Comparison of ENCODE assay signal across 13 cellular contexts in the genomic region with DNA sequence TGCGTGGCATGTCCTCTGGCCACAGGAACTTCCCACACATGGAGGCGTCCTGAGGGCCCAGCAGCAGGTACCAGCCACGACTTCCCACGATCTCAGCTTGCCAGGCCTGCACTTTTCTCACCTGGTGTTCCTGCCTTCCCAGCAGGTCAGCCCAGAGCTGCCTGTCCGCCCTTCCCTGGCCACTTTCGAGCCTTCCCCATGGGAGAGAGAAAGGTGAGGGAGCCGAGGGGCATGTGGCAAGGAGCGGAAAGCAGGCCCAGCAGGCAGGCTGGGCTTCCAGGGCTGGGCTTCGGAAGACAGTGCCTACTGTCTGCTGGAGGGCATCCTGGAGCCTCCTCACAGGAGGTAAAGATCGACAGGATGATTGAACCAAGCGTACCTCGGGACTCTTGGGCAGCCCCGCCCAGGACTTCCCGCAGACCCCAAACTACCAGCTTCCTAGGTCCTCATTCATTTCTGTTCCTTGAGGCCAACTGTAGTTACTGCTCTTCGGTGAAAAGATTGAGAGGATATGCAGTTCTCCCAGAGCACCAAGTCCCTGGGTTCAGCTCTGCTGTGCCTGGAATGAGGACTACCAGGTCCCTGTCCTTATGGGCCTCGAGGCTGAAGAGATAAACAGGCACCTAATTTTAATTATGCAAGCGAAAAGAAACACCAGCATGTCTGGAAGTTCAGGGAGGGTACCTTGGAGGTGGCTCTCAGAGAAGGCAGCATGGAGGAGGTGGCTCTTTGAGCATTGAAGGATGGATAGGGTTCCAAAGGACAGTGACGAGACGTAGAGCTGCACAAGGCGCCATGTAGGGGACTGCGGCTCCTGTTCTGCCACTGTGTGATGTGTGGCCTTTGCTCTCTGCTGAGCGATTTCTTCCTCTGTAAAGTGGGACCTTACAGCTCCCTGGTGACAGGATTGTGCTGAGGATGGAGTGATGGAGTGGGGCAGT.
DNase-seq lines count a peak whose midpoint lies in the region; ATAC-seq and TF ChIP-seq lines count a peak whose summit lies in the region.
"Had no signal": no experiment of that assay in that cellular context is flagged by ENCODE, and none has a peak within 500 bp of the region (broad histone marks: within the 10 kb centered on the region; RNA-seq: fewer than 3 reads in every experiment).

No MANE protein-coding gene starts in this region.

- intact Hi-C loops in activated CD4-positive, alpha-beta T cell treated with anti-CD3 and anti-CD28 coated beads for 36 hours (cut with DNase I, micrococcal nuclease): no loop called here
- intact Hi-C loops in mammary epithelial cell (cut with micrococcal nuclease): no loop called here
- intact Hi-C loops in tibial artery (cut with DNase I; ENCODE audit: low total_unique reads): loop anchor here (5.0 to 10.0 kb wide), 3 partner anchors 84 to 184 kb away; no protein-coding TSS in a partner anchor

- H3K4me1 ChIP-seq in mammary epithelial cell (ENCODE audit: insufficient read depth, low read length): peaks cover 50% of the 10 kb centered on the region
- H3K4me1 ChIP-seq in muscle layer of colon (ENCODE audit: insufficient read depth, low read length): peaks cover 92% of the 10 kb centered on the region
- peaks cover 15 to 100% (median 93%) of the 10 kb centered on the region in 4 donors for H3K4me1 ChIP-seq in tibial artery

- H3K9me3 ChIP-seq in mammary epithelial cell (replicated peaks; ENCODE audit: insufficient read depth, low read length) (no peaks in the 10 kb centered on the region), muscle layer of colon (ENCODE audit: low read length) (no peaks in the 10 kb centered on the region), tibial artery (no peaks in the 10 kb centered on the region)

- no peak overlapping the region for H3K4me2 ChIP-seq in mammary epithelial cell (ENCODE audit: insufficient read depth, low read depth, low read length)

- no peak overlapping the region for H3K4me3 Mint-ChIP-seq in activated CD4-positive, alpha-beta T cell treated with anti-CD3 and anti-CD28 coated beads, Interleukin-2, amount 10 ng/mL, durations not matched to agents 7 days and 5 days
- H3K4me3 Mint-ChIP-seq in activated CD4-positive, alpha-beta T cell treated with anti-CD3 and anti-CD28 coated beads for 36 hours: no peak overlapping the region
- H3K4me3 Mint-ChIP-seq: stimulated activated memory B cell treated with anti-CD40 and anti-IgM and Interleukin-4, amounts not matched to agents 10 μg/mL and 1 μg/mL and 100 μg/mL, for 72 hours had no signal

- CTCF ChIA-PET in activated CD4-positive, alpha-beta T cell treated with anti-CD3 and anti-CD28 coated beads, Interleukin-2, amount 10 ng/mL, durations not matched to agents 7 days and 5 days (lab: Charles Lee): interaction anchor here (0.6 to 1.3 kb wide), 4 partner anchors 37 to 198 kb away, joined by 3 read pairs; no protein-coding TSS in a partner anchor
- CTCF ChIA-PET in activated CD4-positive, alpha-beta T cell treated with anti-CD3 and anti-CD28 coated beads for 36 hours (lab: Charles Lee): interaction anchor here (0.7 to 0.9 kb wide), 2 partner anchors 11 to 38 kb away, joined by 4 read pairs; no protein-coding TSS in a partner anchor
- CTCF ChIA-PET in mammary epithelial cell (lab: Charles Lee; ENCODE audit: low non-redundant PET): interaction anchor here (0.6 kb wide), 1 partner anchor 39 kb away, joined by 5 read pairs; no protein-coding TSS in a partner anchor

- no peak overlapping the region for H2AFZ ChIP-seq in mammary epithelial cell (ENCODE audit: low read depth, low read length)

- H3K27me3 ChIP-seq in mammary epithelial cell (ENCODE audit: insufficient read depth, low read length) (no peaks in the 10 kb centered on the region), muscle layer of colon (ENCODE audit: control insufficient read depth in 1 of 2, insufficient read depth in 2 of 2, low read length in 2 of 2) (no peaks in the 10 kb centered on the region), tibial artery (no peaks in the 10 kb centered on the region)

- WGBS in mammary epithelial cell (ENCODE audit: low coverage, missing lambda C conversion rate): 97% methylated on average over 12 of the region's 22 CpGs

- H3K79me2 ChIP-seq in mammary epithelial cell (ENCODE audit: insufficient read depth, low read length): peaks cover 39% of the 10 kb centered on the region

- POLR2A ChIA-PET in activated CD4-positive, alpha-beta T cell treated with anti-CD3 and anti-CD28 coated beads, Interleukin-2, amount 10 ng/mL, durations not matched to agents 7 days and 5 days (lab: Charles Lee): no interaction called here
- POLR2A ChIA-PET in activated CD4-positive, alpha-beta T cell treated with anti-CD3 and anti-CD28 coated beads for 36 hours (lab: Charles Lee): no interaction called here

- H3K27me3 Mint-ChIP-seq in activated CD4-positive, alpha-beta T cell treated with anti-CD3 and anti-CD28 coated beads, Interleukin-2, amount 10 ng/mL, durations not matched to agents 7 days and 5 days: no peaks in the 10 kb centered on the region
- no peaks in the 10 kb centered on the region for H3K27me3 Mint-ChIP-seq in activated CD4-positive, alpha-beta T cell treated with anti-CD3 and anti-CD28 coated beads for 36 hours

- no peaks in the 10 kb centered on the region for H3K9me3 Mint-ChIP-seq in activated CD4-positive, alpha-beta T cell treated with anti-CD3 and anti-CD28 coated beads, Interleukin-2, amount 10 ng/mL, durations not matched to agents 7 days and 5 days
- no peaks in the 10 kb centered on the region for H3K9me3 Mint-ChIP-seq in activated CD4-positive, alpha-beta T cell treated with anti-CD3 and anti-CD28 coated beads for 36 hours (ENCODE audit: low read depth)
- H3K9me3 Mint-ChIP-seq: stimulated activated memory B cell treated with anti-CD40 and anti-IgM and Interleukin-4, amounts not matched to agents 10 μg/mL and 1 μg/mL and 100 μg/mL, for 72 hours had no signal

- in situ Hi-C loops in mammary epithelial cell (cut with MboI; ENCODE audit: low sequenced_read_pairs in 2 of 2): no loop called here

- H3K36me3 ChIP-seq in mammary epithelial cell (ENCODE audit: insufficient read depth, low read length) (no peaks in the 10 kb centered on the region), muscle layer of colon (ENCODE audit: insufficient read depth, low read length) (peaks cover 13% of the 10 kb centered on the region), tibial artery (peaks cover 0 to 3% (median 0%) of the 10 kb centered on the region in 3 donors)
- H3K36me3 ChIP-seq: WERI-Rb-1 had no signal

- ATAC-seq in activated CD4-positive, alpha-beta T cell treated with anti-CD3 and anti-CD28 coated beads for 36 hours: no peak

- H4K20me1 ChIP-seq in mammary epithelial cell (ENCODE audit: insufficient read depth, low read length): no peaks in the 10 kb centered on the region

- no peaks in the 10 kb centered on the region for H3K36me3 Mint-ChIP-seq in activated CD4-positive, alpha-beta T cell treated with anti-CD3 and anti-CD28 coated beads, Interleukin-2, amount 10 ng/mL, durations not matched to agents 7 days and 5 days (ENCODE audit: low read depth)
- H3K36me3 Mint-ChIP-seq in activated CD4-positive, alpha-beta T cell treated with anti-CD3 and anti-CD28 coated beads for 36 hours (ENCODE audit: low read depth): no peaks in the 10 kb centered on the region
- H3K36me3 Mint-ChIP-seq: stimulated activated memory B cell treated with anti-CD40 and anti-IgM and Interleukin-4, amounts not matched to agents 10 μg/mL and 1 μg/mL and 100 μg/mL, for 72 hours had no signal

- no peak for TF ChIP-seq CTCF in mammary epithelial cell (conservative IDR thresholded peaks at IDR 0.05 in 1 of 2, IDR thresholded peaks at IDR 0.05 in 1 of 2; ENCODE audit: extremely low read depth in 1 of 2, insufficient read depth in 1 of 2, low read depth in 1 of 2, low read length in 2 of 2)
- no peak for TF ChIP-seq CTCF in tibial artery (IDR thresholded peaks at IDR 0.05)

- dilution Hi-C loops in mammary epithelial cell (cut with HindIII; ENCODE audit: low sequenced_read_pairs): no loop called here

- H3K27ac Mint-ChIP-seq in activated CD4-positive, alpha-beta T cell treated with anti-CD3 and anti-CD28 coated beads, Interleukin-2, amount 10 ng/mL, durations not matched to agents 7 days and 5 days: peak overlapping the region; percentile 51
- no peak overlapping the region for H3K27ac Mint-ChIP-seq in activated CD4-positive, alpha-beta T cell treated with anti-CD3 and anti-CD28 coated beads for 36 hours
- H3K27ac Mint-ChIP-seq: stimulated activated memory B cell treated with anti-CD40 and anti-IgM and Interleukin-4, amounts not matched to agents 10 μg/mL and 1 μg/mL and 100 μg/mL, for 72 hours had no signal

- H3K4me3 ChIP-seq in mammary epithelial cell (replicated peaks in 1 of 3; ENCODE audit: insufficient read depth in 1 of 3, low read depth in 2 of 3, low read length in 3 of 3): no peak overlapping the region
- H3K4me3 ChIP-seq in muscle layer of colon (ENCODE audit: low read depth in 1 of 2, low read length in 2 of 2): no peak overlapping the region
- H3K4me3 ChIP-seq in tibial artery: no peak overlapping the region

- no TSS peak for BruUV-seq in mammary epithelial cell (replicated peaks; lab: Mats Ljungman, UMichigan)

- H3K9ac ChIP-seq in mammary epithelial cell (ENCODE audit: insufficient read depth, low read length): no peak overlapping the region
- H3K9ac ChIP-seq in muscle layer of colon (ENCODE audit: low read length): no peak overlapping the region

- H3K4me1 Mint-ChIP-seq in activated CD4-positive, alpha-beta T cell treated with anti-CD3 and anti-CD28 coated beads, Interleukin-2, amount 10 ng/mL, durations not matched to agents 7 days and 5 days: peaks cover 4% of the 10 kb centered on the region
- H3K4me1 Mint-ChIP-seq in activated CD4-positive, alpha-beta T cell treated with anti-CD3 and anti-CD28 coated beads for 36 hours: no peaks in the 10 kb centered on the region
- H3K4me1 Mint-ChIP-seq: stimulated activated memory B cell treated with anti-CD40 and anti-IgM and Interleukin-4, amounts not matched to agents 10 μg/mL and 1 μg/mL and 100 μg/mL, for 72 hours had no signal

- peak overlapping the region; percentile 46 for H3K27ac ChIP-seq in mammary epithelial cell (ENCODE audit: insufficient read depth, low read depth, low read length)
- H3K27ac ChIP-seq in muscle layer of colon (ENCODE audit: low read depth, low read length): peak overlapping the region; percentile 10
- peak overlapping the region; percentile 79 to 80 for H3K27ac ChIP-seq in tibial artery
- H3K27ac ChIP-seq: HL-60, WERI-Rb-1 had no signal

- DNase-seq in activated CD4-positive, alpha-beta T cell treated with anti-CD3 and anti-CD28 coated beads, Interleukin-2, amount 10 ng/mL, durations not matched to agents 7 days and 5 days: no peak
- no peak for DNase-seq in activated CD4-positive, alpha-beta T cell treated with anti-CD3 and anti-CD28 coated beads for 36 hours
- DNase-seq in mammary epithelial cell (no peak), tibial artery (no peak), NCI-H748 (lab: John Stamatoyannopoulos, UW; ENCODE audit: unreplicated experiment) (no peak), NCI-H345 treated with DMSO at 0.1 percent for 48 hours (lab: John Stamatoyannopoulos, UW; ENCODE audit: unreplicated experiment) (no peak), SKM-1 treated with dmso at 0.1 percent for 144 hours (lab: John Stamatoyannopoulos, UW; ENCODE audit: unreplicated experiment) (no peak)
- DNase-seq: activated effector memory CD4-positive, alpha-beta T cell treated with anti-CD3 and anti-CD28 coated beads, Interleukin-2, amount 50 U/mL, for 16 hours; NCI-H1105 treated with DMSO at 0.1 percent for 48 hours; WERI-Rb-1 had no signal

Comparison
In these comparisons a context has a peak if more than half of its experiments do, and no peak if none do; other contexts are left out.
1. H3K27ac ChIP-seq: peak in every context shown above with its lines; median percentile 80 in tibial artery; 46 in mammary epithelial cell; 10 in muscle layer of colon.